In the genomic region with DNA sequence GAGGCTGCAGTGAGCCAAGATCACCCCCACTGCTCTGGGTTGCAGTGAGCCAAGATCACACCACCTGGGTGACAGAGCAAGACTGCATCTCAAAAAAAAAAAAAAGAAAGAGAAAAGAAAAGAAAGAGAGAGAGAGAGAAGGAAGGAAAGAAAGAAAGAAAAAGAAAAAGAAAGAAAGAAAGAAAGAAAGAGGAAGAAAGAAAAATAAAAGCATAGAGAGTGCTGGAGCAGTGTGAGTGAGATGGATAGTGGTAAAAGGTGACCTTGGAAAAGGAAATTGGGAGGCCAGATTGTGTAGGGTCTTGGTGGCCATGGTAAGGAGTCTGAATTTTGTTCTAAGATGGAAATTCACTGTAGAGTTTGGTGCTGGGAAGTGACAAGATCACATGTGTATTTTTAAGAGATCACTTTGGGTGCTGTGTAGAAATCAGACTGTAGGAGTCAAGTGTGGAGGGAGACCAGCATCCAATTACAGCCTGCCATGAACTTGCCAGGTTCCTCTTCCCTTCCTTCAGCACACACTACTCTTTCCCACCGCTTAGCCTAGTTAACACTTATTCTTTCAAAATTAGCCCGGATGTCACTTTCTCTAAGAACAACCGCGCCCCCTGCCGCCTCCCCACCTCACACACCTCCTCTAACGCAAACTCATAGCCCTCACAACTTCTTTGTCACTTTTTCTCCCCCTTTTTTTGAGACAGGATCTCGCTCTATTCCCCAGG, we compare ENCODE assay signal across 8 cellular contexts. TPM values are rescaled to one million over a fixed set of nuclear protein-coding genes. Genes with fewer than 3 reads are reported as not detected.
DNase-seq lines count a peak whose midpoint lies in the region; ATAC-seq and TF ChIP-seq lines count a peak whose summit lies in the region.

No MANE protein-coding gene starts in this region.

- no peaks in the 10 kb centered on the region for H3K27me3 ChIP-seq in endodermal cell (ENCODE audit: control insufficient read depth, insufficient read depth, low read length, poor library complexity, severe bottlenecking)

- no peaks in the 10 kb centered on the region for H3K9me3 Mint-ChIP-seq in endodermal cell

- peak overlapping the region; percentile 90 for H3K27ac ChIP-seq in endodermal cell (ENCODE audit: low read depth, low read length)

- H3K4me3 ChIP-seq in endodermal cell (ENCODE audit: low read length), result peak overlapping the region; percentile 95

- DNase-seq in DMS53 treated with DMSO at 0.1 percent for 48 hours (lab: John Stamatoyannopoulos, UW; ENCODE audit: unreplicated experiment) (peak; percentile 68), HUDEP-2 (lab: John Stamatoyannopoulos, UW; ENCODE audit: unreplicated experiment in 76 of 76) (peak in 64 of 76 experiments; percentile 19 to 79 (median 55)), NK-92 (lab: John Stamatoyannopoulos, UW; ENCODE audit: unreplicated experiment) (peak; percentile 4), endodermal cell (peak; percentile 93), midbrain (lab: John Stamatoyannopoulos, UW) (peak; percentile 64)
- peak; percentile 66 to 85 for DNase-seq in activated CD8-positive, alpha-beta memory T cell treated with anti-CD3 and anti-CD28 coated beads for 4 hours (ENCODE audit: low read depth in 2 of 2)
- peak; percentile 71 to 79 for DNase-seq in stimulated activated CD8-positive, alpha-beta memory T cell treated with anti-CD3 and anti-CD28 coated beads, Interleukin-15, amount 100 ng/mL, for 4 hours (ENCODE audit: low read depth in 2 of 2)

- H3K4me1 Mint-ChIP-seq in endodermal cell, result peaks cover 17% of the 10 kb centered on the region

- TF ChIP-seq CTCF in endodermal cell (conservative IDR thresholded peaks at IDR 0.05), result peak; percentile 67

- H3K36me3 Mint-ChIP-seq in endodermal cell (ENCODE audit: low read depth), result peaks cover 2% of the 10 kb centered on the region

- ATAC-seq in HG02973 (IDR thresholded peaks at IDR 0.05; ENCODE audit: unreplicated experiment), result no peak

- H3K9me3 ChIP-seq in endodermal cell (ENCODE audit: control insufficient read depth, low read length), result no peaks in the 10 kb centered on the region

- 0 to 1% methylated on average over 4 to 7 of the region's 7 CpGs for WGBS in endodermal cell (ENCODE audit: insufficient coverage in 1 of 2, insufficient read length in 1 of 2), 2 experiments

- no peaks in the 10 kb centered on the region for H3K36me3 ChIP-seq in endodermal cell (ENCODE audit: control insufficient read depth, insufficient read depth, low read length)

- no peaks in the 10 kb centered on the region for H3K4me1 ChIP-seq in endodermal cell (ENCODE audit: control insufficient read depth, insufficient read depth, low read length)

- peak overlapping the region; percentile 94 for H3K27ac Mint-ChIP-seq in endodermal cell

- peak overlapping the region; percentile 74 for H3K9ac ChIP-seq in endodermal cell (ENCODE audit: extremely low read depth, low read length, poor library complexity, severe bottlenecking)

- H3K4me3 Mint-ChIP-seq in endodermal cell, result peak overlapping the region; percentile 87

- H3K27me3 Mint-ChIP-seq in endodermal cell (ENCODE audit: insufficient read depth), result peaks cover 12% of the 10 kb centered on the region

RNA-seq across cellular contexts. Expression of a gene that starts 17.9 kb away (rescaled TPM):
- total RNA-seq in endodermal cell, result 10 to 100 TPM; 47.3 to 63.2 TPM
- polyA plus RNA-seq in endodermal cell (2013, experiment 1 of 2), result 43.6 TPM
- 43.3 TPM for polyA plus RNA-seq in endodermal cell (2013, experiment 2 of 2)

RNA-seq across cellular contexts. Expression of a gene that starts 18.7 kb away (rescaled TPM):
- 10 to 100 TPM; 17.6 to 27.9 TPM for total RNA-seq in endodermal cell
- polyA plus RNA-seq in endodermal cell (2013, experiment 1 of 2), result 80.6 TPM
- 67.8 TPM for polyA plus RNA-seq in endodermal cell (2013, experiment 2 of 2)

RNA-seq across cellular contexts. Expression of a gene that starts 28.9 kb away (rescaled TPM):
- total RNA-seq in endodermal cell, result 10 to 100 TPM; 49.5 to 65.9 TPM
- polyA plus RNA-seq in endodermal cell (2013, experiment 1 of 2), result 57.2 TPM
- polyA plus RNA-seq in endodermal cell (2013, experiment 2 of 2), result 49.2 TPM

RNA-seq across cellular contexts. Expression of a gene that starts 35.8 kb away (rescaled TPM):
- 10 to 100 TPM; 56.1 TPM for total RNA-seq in endodermal cell
- 66.4 TPM for polyA plus RNA-seq in endodermal cell (2013, experiment 1 of 2)
- 60.2 TPM for polyA plus RNA-seq in endodermal cell (2013, experiment 2 of 2)

RNA-seq across cellular contexts. Expression of a gene that starts 47.0 kb away (rescaled TPM):
- 10 to 100 TPM; 69.8 to 82.3 TPM for total RNA-seq in endodermal cell
- polyA plus RNA-seq in endodermal cell (2013, experiment 1 of 2), result 84.9 TPM
- polyA plus RNA-seq in endodermal cell (2013, experiment 2 of 2), result 71.3 TPM

Comparison
In these comparisons a context has a peak if more than half of its experiments do, and no peak if none do; other contexts are left out.
1. DNase-seq: peak in every context shown above with its lines; median percentile 93 in endodermal cell; 76 in activated CD8-positive, alpha-beta memory T cell treated with anti-CD3 and anti-CD28 coated beads for 4 hours; 75 in stimulated activated CD8-positive, alpha-beta memory T cell treated with anti-CD3 and anti-CD28 coated beads, Interleukin-15, amount 100 ng/mL, for 4 hours; 68 in DMS53 treated with DMSO at 0.1 percent for 48 hours; 64 in midbrain; 55 in HUDEP-2; 4 in NK-92.